19 cellular contexts compared by ENCODE assay signal in the genomic region with DNA sequence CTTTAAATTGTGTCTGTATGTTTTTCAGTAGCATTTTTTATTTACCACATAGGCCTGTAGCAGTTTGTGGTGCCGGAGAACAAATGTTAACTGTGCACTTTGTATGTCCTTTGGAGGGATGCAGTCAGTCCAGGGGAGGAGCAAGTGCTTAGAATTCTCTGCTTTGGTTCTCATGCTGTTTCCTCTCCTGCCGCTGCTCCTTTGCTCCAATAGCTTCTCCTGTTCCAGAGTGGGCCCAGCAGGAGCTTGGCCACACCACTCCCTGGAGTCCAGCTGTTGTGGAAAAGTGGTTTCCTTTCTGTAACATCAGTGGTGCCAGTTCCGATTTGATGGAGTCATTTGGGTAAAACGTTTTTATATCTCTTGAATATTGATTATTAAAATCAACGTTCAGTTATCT.
"Had no signal": no experiment of that assay in that cellular context is flagged by ENCODE, and none has a peak within 500 bp of the region (broad histone marks: within the 10 kb centered on the region; RNA-seq: fewer than 3 reads in every experiment).

No MANE protein-coding gene starts in this region.

- H3K4me2 ChIP-seq: hepatocyte had no signal

- H3K9me3 ChIP-seq: esophagus muscularis mucosa, tibial nerve had no signal

- H3K27ac ChIP-seq: esophagus muscularis mucosa, hepatocyte, tibial nerve had no signal

- H3K36me3 ChIP-seq: esophagus muscularis mucosa, tibial nerve had no signal

- H2AFZ ChIP-seq: hepatocyte had no signal

- H3K4me3 ChIP-seq: esophagus muscularis mucosa, hepatocyte, lung, tibial nerve had no signal

- ATAC-seq: activated CD8-positive, alpha-beta T cell treated with anti-CD3 and anti-CD28 coated beads for 36 hours; natural killer cell treated with Interleukin-12 subunit alpha and Interleukin-12 subunit beta and Interleukin-15 and Interleukin-18, amount 100 ng/mL, for 72 hours; stimulated activated naive CD8-positive, alpha-beta T cell treated with anti-CD3 and anti-CD28 coated beads, Interleukin-15, Interleukin-2, amounts not matched to agents 100 U/mL and 50 U/mL, for 24 hours; T-cell had no signal

- DNase-seq: activated B cell treated with CpG ODN at 0.5 μM for 24 hours; activated CD4-positive, alpha-beta T cell treated with anti-CD3 and anti-CD28 coated beads for 4 hours; activated CD8-positive, alpha-beta T cell treated with anti-CD3 and anti-CD28 coated beads for 36 hours; activated naive CD4-positive, alpha-beta T cell treated with anti-CD3 and anti-CD28 coated beads for 36 hours; activated T-cell treated with anti-CD3 and anti-CD28 coated beads, Interleukin-2, amount 50 U/mL, for 1 hour; aorta; effector memory CD4-positive, alpha-beta T cell; islet precursor cell; nucleus accumbens; stimulated activated naive CD8-positive, alpha-beta T cell treated with anti-CD3 and anti-CD28 coated beads, Interleukin-15, Interleukin-2, amounts not matched to agents 100 U/mL and 50 U/mL, for 24 hours; T-cell; T-helper 9 cell had no signal

- H3K27me3 ChIP-seq: esophagus muscularis mucosa, hepatocyte, tibial nerve had no signal

- H3K4me1 ChIP-seq: esophagus muscularis mucosa, tibial nerve had no signal

- FAIRE-seq: endothelial cell of umbilical vein, urothelium cell line had no signal

- H3K79me2 ChIP-seq: hepatocyte had no signal
